Comparison of ENCODE assay signal across 1 cellular context in genomic region chr4:8441499-8442091, GRCh38.
A peak's percentile ranks its signal among the peaks of the same experiment; 100 is the strongest.
TF ChIP-seq lines count a peak whose summit lies in the region.

No MANE protein-coding gene starts in this region.

TF ChIP-seq in K562, 482 proteins besides CTCF, POLR2A, EP300 and RAD21 (continued from another document):
- TF ChIP-seq IRF9 (tag; IDR thresholded peaks at IDR 0.05) (peak; percentile 91), NR2C2 (CRISPR knock-in tag; IDR thresholded peaks at IDR 0.05) (0 out of 2 replicates have a peak, but pooled peaks have one; percentile 3), NR2C2 (tag; IDR thresholded peaks at IDR 0.05) (no peak), ATF3 (IDR thresholded peaks at IDR 0.05) (peak; percentile 43), ATF3 (CRISPR knock-in tag; conservative IDR thresholded peaks at IDR 0.05) (no peak), CREM (IDR thresholded peaks at IDR 0.05; ENCODE audit: low read depth) (no peak), RFX5 (IDR thresholded peaks at IDR 0.05; ENCODE audit: low read depth, low read length) (no peak), CEBPG (CRISPR knock-in tag; IDR thresholded peaks at IDR 0.05) (peak; percentile 85), CEBPG (tag; conservative IDR thresholded peaks at IDR 0.05 in 1 of 2, IDR thresholded peaks at IDR 0.05 in 1 of 2) (peak; percentile 88 to 99), YY1 (IDR thresholded peaks at IDR 0.05; ENCODE audit: borderline replicate concordance in 1 of 3, control insufficient read depth in 1 of 3, extremely low read depth in 1 of 3, insufficient read depth in 3 of 3, insufficient read length in 1 of 3, insufficient replicate concordance in 2 of 3, low read depth in 1 of 3, low read length in 2 of 3) (peak in 1 of 3 experiments; percentile 62), CEBPB (tag; IDR thresholded peaks at IDR 0.05) (peak; percentile 99), RCOR1 (IDR thresholded peaks at IDR 0.05; ENCODE audit: borderline replicate concordance in 1 of 2, low read depth in 2 of 2, low read length in 2 of 2) (peak in 1 of 2 experiments; percentile 41; a peak in 1 of 4 replicates)
